11 cellular contexts compared by ENCODE assay signal in genomic region chr7:128891110-128891941, GRCh38. TPM values are rescaled to one million over a fixed set of nuclear protein-coding genes. Genes with fewer than 3 reads are reported as not detected.
DNase-seq lines count a peak whose midpoint lies in the region; ATAC-seq, FAIRE-seq and TF ChIP-seq lines count a peak whose summit lies in the region.
"Had no signal": no experiment of that assay in that cellular context is flagged by ENCODE, and none has a peak within 500 bp of the region (broad histone marks: within the 10 kb centered on the region; RNA-seq: fewer than 3 reads in every experiment).

No MANE protein-coding gene starts in this region.

- no peak for ATAC-seq in HG03378 (IDR thresholded peaks at IDR 0.05; ENCODE audit: unreplicated experiment)

- no peaks in the 10 kb centered on the region for H3K9me3 Mint-ChIP-seq in activated CD4-positive, alpha-beta memory T cell treated with anti-CD3 and anti-CD28 coated beads for 36 hours
- H3K9me3 Mint-ChIP-seq: CD4-positive, alpha-beta memory T cell had no signal

- H3K27me3 ChIP-seq in bronchial epithelial cell (ENCODE audit: control insufficient read depth, insufficient read depth, low read length): no peaks in the 10 kb centered on the region

- H3K27ac Mint-ChIP-seq in activated CD4-positive, alpha-beta memory T cell treated with anti-CD3 and anti-CD28 coated beads for 36 hours: no peak overlapping the region
- H3K27ac Mint-ChIP-seq: CD4-positive, alpha-beta memory T cell had no signal

- FAIRE-seq in bronchial epithelial cell (lab: Jason Lieb, UNC): no peak

- peak; percentile 16 for DNase-seq in stimulated activated CD4-positive, alpha-beta T cell treated with anti-CD3 and anti-CD28 coated beads, Interleukin-2, amount 100 ng/mL, for 4 hours (ENCODE audit: low read depth)
- DNase-seq in stimulated activated CD4-positive, alpha-beta T cell treated with anti-CD3 and anti-CD28 coated beads, Interleukin-2, amount 100 ng/mL, for 48 hours: no peak
- no peak for DNase-seq in bronchial epithelial cell (ENCODE audit: low read depth)
- DNase-seq in left kidney (ENCODE audit: low read depth, low spot score): peak; percentile 87
- DNase-seq in activated CD4-positive, alpha-beta memory T cell treated with anti-CD3 and anti-CD28 coated beads for 36 hours: no peak
- DNase-seq in hepatic stellate cell (ENCODE audit: low spot score): no peak
- DNase-seq: activated CD8-positive, alpha-beta memory T cell treated with anti-CD3 and anti-CD28 coated beads, Interleukin-2, amount 50 U/mL, for 48 hours; uterus had no signal

- H3K27ac ChIP-seq in urinary bladder (ENCODE audit: low read depth): no peak overlapping the region
- H3K27ac ChIP-seq: uterus had no signal

- no peaks in the 10 kb centered on the region for H3K36me3 Mint-ChIP-seq in activated CD4-positive, alpha-beta memory T cell treated with anti-CD3 and anti-CD28 coated beads for 36 hours
- H3K36me3 Mint-ChIP-seq: CD4-positive, alpha-beta memory T cell had no signal

- no peak overlapping the region for H3K4me3 Mint-ChIP-seq in activated CD4-positive, alpha-beta memory T cell treated with anti-CD3 and anti-CD28 coated beads for 36 hours

- CTCF ChIA-PET in activated CD4-positive, alpha-beta memory T cell treated with anti-CD3 and anti-CD28 coated beads for 36 hours (lab: Charles Lee): interaction anchor here (1.5 kb wide), 1 partner anchor 8 kb away, joined by 4 read pairs; no protein-coding TSS in a partner anchor

- TF ChIP-seq CTCF in bronchial epithelial cell (IDR thresholded peaks at IDR 0.05; ENCODE audit: insufficient read depth, low read length, severe bottlenecking): no peak

- H3K4me1 Mint-ChIP-seq in activated CD4-positive, alpha-beta memory T cell treated with anti-CD3 and anti-CD28 coated beads for 36 hours (ENCODE audit: low read depth): no peaks in the 10 kb centered on the region

- POLR2A ChIA-PET in activated CD4-positive, alpha-beta memory T cell treated with anti-CD3 and anti-CD28 coated beads for 36 hours (lab: Charles Lee): no interaction called here

- H3K4me1 ChIP-seq in urinary bladder (ENCODE audit: insufficient read depth): no peaks in the 10 kb centered on the region
- H3K4me1 ChIP-seq: uterus had no signal

- intact Hi-C loops in activated CD4-positive, alpha-beta memory T cell treated with anti-CD3 and anti-CD28 coated beads for 36 hours (cut with micrococcal nuclease): no loop called here

- WGBS in urinary bladder: 48% methylated on average over 41 of the region's 41 CpGs

- H3K4me3 ChIP-seq in bronchial epithelial cell (ENCODE audit: low read depth, low read length) (peak overlapping the region; percentile 51), urinary bladder (ENCODE audit: low read depth, low read length) (peak overlapping the region; percentile 30)
- H3K4me3 ChIP-seq: uterus had no signal

- H3K27me3 Mint-ChIP-seq in activated CD4-positive, alpha-beta memory T cell treated with anti-CD3 and anti-CD28 coated beads for 36 hours: peaks cover 13% of the 10 kb centered on the region

- no peaks in the 10 kb centered on the region for H3K36me3 ChIP-seq in bronchial epithelial cell (ENCODE audit: control insufficient read depth, insufficient read depth, low read length)
- H3K36me3 ChIP-seq in urinary bladder (ENCODE audit: insufficient read depth): no peaks in the 10 kb centered on the region
- H3K36me3 ChIP-seq: uterus had no signal

RNA-seq across cellular contexts. Expression of gene KCP, which starts 19.2 kb away (rescaled TPM):
- total RNA-seq in bronchial epithelial cell (0.53 and 1.3 TPM in 2 replicates), urinary bladder (1.4 TPM)
- 0.42 TPM for polyA plus RNA-seq in urinary bladder
- total RNA-seq in activated CD4-positive, alpha-beta memory T cell treated with anti-CD3 and anti-CD28 coated beads for 36 hours: under 1 TPM; 0.05 to 0.12 TPM
- polyA plus RNA-seq: CD4-positive, alpha-beta memory T cell had no signal

RNA-seq across cellular contexts. Expression of gene ATP6V1F, which starts 28.7 kb away (rescaled TPM):
- total RNA-seq in bronchial epithelial cell (108 and 132 TPM in 2 replicates), urinary bladder (38.2 TPM)
- polyA plus RNA-seq in urinary bladder: 183 TPM
- 100 to 1,000 TPM; 113 to 117 TPM for total RNA-seq in activated CD4-positive, alpha-beta memory T cell treated with anti-CD3 and anti-CD28 coated beads for 36 hours

RNA-seq across cellular contexts. Expression of gene IRF5, which starts 46.4 kb away (rescaled TPM):
- 6.8 and 7.7 TPM in 2 replicates for total RNA-seq in bronchial epithelial cell
- total RNA-seq in urinary bladder: 5.3 TPM
- polyA plus RNA-seq in urinary bladder: 5.0 TPM
- total RNA-seq in activated CD4-positive, alpha-beta memory T cell treated with anti-CD3 and anti-CD28 coated beads for 36 hours: 10 to 100 TPM; 21.7 to 22.9 TPM

Comparison
In these comparisons a context has a peak if more than half of its experiments do, and no peak if none do; other contexts are left out.
1. DNase-seq: peak in stimulated activated CD4-positive, alpha-beta T cell treated with anti-CD3 and anti-CD28 coated beads, Interleukin-2, amount 100 ng/mL, for 4 hours (single experiment) and left kidney (single experiment); none in stimulated activated CD4-positive, alpha-beta T cell treated with anti-CD3 and anti-CD28 coated beads, Interleukin-2, amount 100 ng/mL, for 48 hours (0 of 2), bronchial epithelial cell (single experiment), activated CD4-positive, alpha-beta memory T cell treated with anti-CD3 and anti-CD28 coated beads for 36 hours (single experiment) and hepatic stellate cell (single experiment).